9 cellular contexts compared by ENCODE assay signal in genomic region chr7:115356139-115356746, GRCh38.
DNase-seq lines count a peak whose midpoint lies in the region; ATAC-seq, FAIRE-seq and TF ChIP-seq lines count a peak whose summit lies in the region.
"Had no signal": no experiment of that assay in that cellular context is flagged by ENCODE, and none has a peak within 500 bp of the region (broad histone marks: within the 10 kb centered on the region; RNA-seq: fewer than 3 reads in every experiment).

No MANE protein-coding gene starts in this region.

- no peaks in the 10 kb centered on the region for H3K9me3 Mint-ChIP-seq in immature natural killer cell

- H3K4me1 Mint-ChIP-seq in immature natural killer cell, result peaks cover 5 to 21% of the 10 kb centered on the region in 2 donors

- in situ Hi-C loops in SK-MEL-5 (cut with HindIII; ENCODE audit: low pct_unique_long_range_greater_than_20kb, low sequenced_read_pairs), result no loop called here

- no peaks in the 10 kb centered on the region for H3K36me3 Mint-ChIP-seq in immature natural killer cell

- H3K4me3 Mint-ChIP-seq in immature natural killer cell, result no peak overlapping the region

- TF ChIP-seq POLR2A in H54 (IDR thresholded peaks at IDR 0.05; ENCODE audit: low read depth, low read length) (no peak), GM18505 (IDR thresholded peaks at IDR 0.05; ENCODE audit: borderline replicate concordance, extremely low read depth, insufficient read depth, insufficient read length) (no peak)

- H3K27ac Mint-ChIP-seq in immature natural killer cell, result no peak overlapping the region

- DNase-seq in CD1c-positive myeloid dendritic cell (ENCODE audit: extremely low spot score), result peak; percentile 9
- no peak for DNase-seq in H54 (ENCODE audit: insufficient read length, low spot score)
- DNase-seq in SK-MEL-5 (ENCODE audit: low read depth, low spot score), result peak; percentile 60
- peak; percentile 5 to 17 (median 13) for DNase-seq in immature natural killer cell
- no peak for DNase-seq in HUDEP-2 (lab: John Stamatoyannopoulos, UW; ENCODE audit: unreplicated experiment in 76 of 76)
- DNase-seq: stimulated activated CD4-positive, alpha-beta T cell treated with anti-CD3 and anti-CD28 coated beads, Interleukin-12 subunit alpha, Interleukin-12 subunit beta, amount 100 ng/mL, for 4 hours had no signal

- ATAC-seq in GM18505 (IDR thresholded peaks at IDR 0.05; ENCODE audit: unreplicated experiment), result no peak
- ATAC-seq in HG03280 (IDR thresholded peaks at IDR 0.05; ENCODE audit: unreplicated experiment), result no peak
- no peak for ATAC-seq in HG02610 (IDR thresholded peaks at IDR 0.05; ENCODE audit: unreplicated experiment)

- no peaks in the 10 kb centered on the region for H3K27me3 Mint-ChIP-seq in immature natural killer cell (ENCODE audit: low read depth in 3 of 3)

- peak; percentile 6 for FAIRE-seq in H54 (lab: Jason Lieb, UNC)

Comparison
In these comparisons a context has a peak if more than half of its experiments do, and no peak if none do; other contexts are left out.
1. DNase-seq: peak in CD1c-positive myeloid dendritic cell (single experiment), SK-MEL-5 (single experiment) and immature natural killer cell (3 of 3); none in H54 (single experiment) and HUDEP-2 (0 of 76).